ENCODE assay signal across 12 cellular contexts in genomic region chr16:88779406-88780099, GRCh38. TPM values are rescaled to one million over a fixed set of nuclear protein-coding genes. Genes with fewer than 3 reads are reported as not detected.
DNase-seq lines count a peak whose midpoint lies in the region; ATAC-seq and TF ChIP-seq lines count a peak whose summit lies in the region.
"Had no signal": no experiment of that assay in that cellular context is flagged by ENCODE, and none has a peak within 500 bp of the region (broad histone marks: within the 10 kb centered on the region; RNA-seq: fewer than 3 reads in every experiment).

No MANE protein-coding gene starts in this region.

- peak overlapping the region in 2 of 10 donors; percentile 66 to 67 for H3K4me3 Mint-ChIP-seq in naive thymus-derived CD4-positive, alpha-beta T cell

- peaks cover 15% of the 10 kb centered on the region for H3F3A ChIP-seq in GM23248 (ENCODE audit: insufficient read depth)

- CTCF ChIA-PET in naive thymus-derived CD4-positive, alpha-beta T cell (lab: Charles Lee), result interaction anchor here (0.6 to 3.4 kb wide), 5 partner anchors 34 to 928 kb away, joined by 3 to 17 read pairs (median 6); no protein-coding TSS in a partner anchor

- H3K4me1 ChIP-seq in BLaER1 treated with 17β-estradiol and CSF1 and Interleukin-3, amounts not matched to agents 10 nM and 100 nM, result peaks cover 88 to 96% (median 93%) of the 10 kb centered on the region in 10 experiments
- H3K4me1 ChIP-seq in KMS-11 (ENCODE audit: low read depth, poor library complexity, severe bottlenecking) (peaks cover 30% of the 10 kb centered on the region), GM23248 (ENCODE audit: insufficient read depth) (peaks cover 36% of the 10 kb centered on the region)
- peaks cover 48 to 50% of the 10 kb centered on the region in 2 donors for H3K4me1 ChIP-seq in naive thymus-derived CD4-positive, alpha-beta T cell (ENCODE audit: control insufficient read depth in 2 of 2, insufficient read depth in 2 of 2, low read length in 2 of 2)

- peaks cover 0 to 22% (median 5%) of the 10 kb centered on the region in 11 experiments; a peak in 10 of 22 replicates for H3K36me3 ChIP-seq in BLaER1 treated with 17β-estradiol and CSF1 and Interleukin-3, amounts not matched to agents 10 nM and 100 nM
- H3K36me3 ChIP-seq in KMS-11 (ENCODE audit: insufficient read depth), result no peaks in the 10 kb centered on the region
- H3K36me3 ChIP-seq in naive thymus-derived CD4-positive, alpha-beta T cell (ENCODE audit: control insufficient read depth in 2 of 3, insufficient read depth in 3 of 3, low read length in 3 of 3), result no peaks in the 10 kb centered on the region
- no peaks in the 10 kb centered on the region for H3K36me3 ChIP-seq in GM23248 (ENCODE audit: low read depth)
- H3K36me3 ChIP-seq: gastrocnemius medialis had no signal

- H3K27me3 Mint-ChIP-seq in naive thymus-derived CD4-positive, alpha-beta T cell, result no peaks in the 10 kb centered on the region

- no peaks in the 10 kb centered on the region for H3K27me3 ChIP-seq in BLaER1 treated with 17β-estradiol and CSF1 and Interleukin-3, amounts not matched to agents 10 nM and 100 nM
- no peaks in the 10 kb centered on the region for H3K27me3 ChIP-seq in KMS-11 (ENCODE audit: insufficient read depth, low read depth)
- no peaks in the 10 kb centered on the region for H3K27me3 ChIP-seq in naive thymus-derived CD4-positive, alpha-beta T cell (ENCODE audit: control insufficient read depth in 2 of 2, insufficient read depth in 2 of 2, low read length in 2 of 2)
- H3K27me3 ChIP-seq in GM23248 (replicated peaks; ENCODE audit: insufficient read depth), result no peaks in the 10 kb centered on the region

- DNase-seq in coronary artery (ENCODE audit: low spot score), result no peak
- no peak for DNase-seq in naive thymus-derived CD4-positive, alpha-beta T cell
- DNase-seq in GM23248, result no peak
- DNase-seq: gastrocnemius medialis, HCEC 1CT had no signal

- ATAC-seq in naive thymus-derived CD4-positive, alpha-beta T cell, result no peak
- ATAC-seq in HG03108 (IDR thresholded peaks at IDR 0.05; ENCODE audit: unreplicated experiment) (no peak), HG02852 (IDR thresholded peaks at IDR 0.05; ENCODE audit: unreplicated experiment) (no peak), GM21786 (IDR thresholded peaks at IDR 0.05; ENCODE audit: unreplicated experiment) (no peak)
- ATAC-seq: gastrocnemius medialis had no signal

- H3K36me3 Mint-ChIP-seq in naive thymus-derived CD4-positive, alpha-beta T cell, result peaks cover 0 to 3% (median 0%) of the 10 kb centered on the region in 5 donors

- no peak for TF ChIP-seq CTCF in KMS-11 (conservative IDR thresholded peaks at IDR 0.05; ENCODE audit: low read depth, low read length)
- no peak for TF ChIP-seq CTCF in coronary artery (IDR thresholded peaks at IDR 0.05)

- peak overlapping the region in 7 of 10 experiments; percentile 15 to 88 (median 41); a peak in 10 of 20 replicates for H3K4me3 ChIP-seq in BLaER1 treated with 17β-estradiol and CSF1 and Interleukin-3, amounts not matched to agents 10 nM and 100 nM
- H3K4me3 ChIP-seq in KMS-11 (IDR thresholded peaks at IDR 0.05; ENCODE audit: insufficient read depth, low read depth, low read length) (no peak overlapping the region), coronary artery (peak overlapping the region; percentile 19), GM23248 (no peak overlapping the region)
- no peak overlapping the region for H3K4me3 ChIP-seq in naive thymus-derived CD4-positive, alpha-beta T cell (ENCODE audit: low read length)
- H3K4me3 ChIP-seq: gastrocnemius medialis, psoas muscle had no signal

- peaks cover 32 to 54% (median 40%) of the 10 kb centered on the region in 7 donors for H3K4me1 Mint-ChIP-seq in naive thymus-derived CD4-positive, alpha-beta T cell

- no peak overlapping the region for H2AFZ ChIP-seq in KMS-11 (ENCODE audit: low read depth)
- no peak overlapping the region for H2AFZ ChIP-seq in GM23248

- peaks cover 69 to 99% (median 96%) of the 10 kb centered on the region in 11 experiments; a peak in 21 of 22 replicates for H4K20me1 ChIP-seq in BLaER1 treated with 17β-estradiol and CSF1 and Interleukin-3, amounts not matched to agents 10 nM and 100 nM
- H4K20me1 ChIP-seq in KMS-11 (ENCODE audit: insufficient read depth) (peaks cover 33% of the 10 kb centered on the region), GM23248 (ENCODE audit: insufficient read depth) (no peaks in the 10 kb centered on the region)

- intact Hi-C loops in naive thymus-derived CD4-positive, alpha-beta T cell (cut with micrococcal nuclease), result loop anchor here in 1 of 2 donors (2.0 to 10.0 kb wide), 2 partner anchors 325 to 437 kb away; partner anchors contain the start of genes ZFPM1 and ZNF778

- in situ Hi-C loops in GM23248 (cut with MboI), result no loop called here

- H3K9me3 ChIP-seq in BLaER1 treated with 17β-estradiol and CSF1 and Interleukin-3, amounts not matched to agents 10 nM and 100 nM (replicated peaks in 1 of 11), result no peaks in the 10 kb centered on the region
- no peaks in the 10 kb centered on the region for H3K9me3 ChIP-seq in naive thymus-derived CD4-positive, alpha-beta T cell (ENCODE audit: control insufficient read depth in 2 of 3, low read length in 3 of 3)
- no peaks in the 10 kb centered on the region for H3K9me3 ChIP-seq in GM23248 (ENCODE audit: low read depth)
- H3K9me3 ChIP-seq: gastrocnemius medialis, psoas muscle had no signal

- H3K9ac ChIP-seq in BLaER1 treated with 17β-estradiol and CSF1 and Interleukin-3, amounts not matched to agents 10 nM and 100 nM, result peak overlapping the region; percentile 57 to 94 (median 86); a peak in 21 of 22 replicates
- peak overlapping the region; percentile 91; the same call in 1 of the 2 replicates for H3K9ac ChIP-seq in KMS-11
- no peak overlapping the region for H3K9ac ChIP-seq in GM23248

- H3K27ac ChIP-seq in BLaER1 treated with 17β-estradiol and CSF1 and Interleukin-3, amounts not matched to agents 10 nM and 100 nM, result peak overlapping the region in 10 of 11 experiments; percentile 14 to 92 (median 62); a peak in 20 of 22 replicates
- H3K27ac ChIP-seq in KMS-11 (peak overlapping the region; percentile 98; the same call in 1 of the 2 replicates), coronary artery (peak overlapping the region in 1 of 2 donors; percentile 35), GM23248 (no peak overlapping the region)
- peak overlapping the region; percentile 72 for H3K27ac ChIP-seq in naive thymus-derived CD4-positive, alpha-beta T cell (ENCODE audit: low read depth, low read length)
- H3K27ac ChIP-seq: gastrocnemius medialis, psoas muscle had no signal

- WGBS in GM23248 (ENCODE audit: low coverage in 1 of 2, low lambda C conversion rate in 2 of 2, missing lambda C conversion rate in 2 of 2), 2 experiments, result 86 to 88% methylated on average over 19 to 32 of the region's 32 CpGs

- peak overlapping the region in 7 of 9 donors; percentile 36 to 95 (median 89) for H3K27ac Mint-ChIP-seq in naive thymus-derived CD4-positive, alpha-beta T cell

- H3K9me2 ChIP-seq in GM23248 (ENCODE audit: insufficient read depth), result no peaks in the 10 kb centered on the region

- peak overlapping the region; percentile 95 to 100 (median 99) for H3K4me2 ChIP-seq in BLaER1 treated with 17β-estradiol and CSF1 and Interleukin-3, amounts not matched to agents 10 nM and 100 nM
- peak overlapping the region; percentile 99; the same call in 1 of the 2 replicates for H3K4me2 ChIP-seq in KMS-11
- no peak overlapping the region for H3K4me2 ChIP-seq in GM23248 (ENCODE audit: unreplicated experiment)

- POLR2A ChIA-PET in naive thymus-derived CD4-positive, alpha-beta T cell (lab: Charles Lee), result interaction anchor here (0.7 to 7.5 kb wide), 7 partner anchors 8 to 78 kb away, joined by 3 to 71 read pairs (median 13); partner anchors contain the start of gene APRT

- H3K79me2 ChIP-seq in KMS-11 (ENCODE audit: insufficient read depth, low read depth), result peaks cover 100% of the 10 kb centered on the region
- H3K79me2 ChIP-seq in GM23248 (ENCODE audit: insufficient read depth), result peaks cover 97% of the 10 kb centered on the region

- no peaks in the 10 kb centered on the region for H3K9me3 Mint-ChIP-seq in naive thymus-derived CD4-positive, alpha-beta T cell
- H3K9me3 Mint-ChIP-seq: activated T-helper 1 cell treated with anti-CD3 and anti-CD28 coated beads, Interleukin-12 subunit alpha, Interleukin-12 subunit beta, Interleukin-2, Interleukin-4 antibody, amounts not matched to agents 30 ng/mL and 10 ng/mL and 1 ng/mL, durations not matched to agents 14 hours and 24 hours and 36 hours had no signal

RNA-seq across cellular contexts. Expression of gene PIEZO1, which starts 5.5 kb away (rescaled TPM):
- 100 to 1,000 TPM in 4 of 5 experiments, 10 to 100 TPM in 1; 84.5 to 237 (median 124) TPM for total RNA-seq in naive thymus-derived CD4-positive, alpha-beta T cell
- polyA plus RNA-seq in naive thymus-derived CD4-positive, alpha-beta T cell, result 10 to 100 TPM in 1 of 2 donors, 1 to 10 TPM in 1; 3.6 to 12.2 TPM
- total RNA-seq in GM23248 (2014; rRNA removed; shearing (Covaris generic)), result 223 and 294 TPM in 2 replicates
- polyA plus RNA-seq in GM23248 (2016; fragmentation: Nextera tagmentation; extraction: Ambion mirVana), result 89.7 and 95.3 TPM in 2 replicates

RNA-seq across cellular contexts. Expression of gene CDT1, which starts 24.0 kb away (rescaled TPM):
- total RNA-seq in naive thymus-derived CD4-positive, alpha-beta T cell, result 10 to 100 TPM in 1 of 5 experiments, 1 to 10 TPM in 1, under 1 TPM in 2, not detected in 1; 0.35 to 79.2 (median 1.6) TPM
- under 1 TPM; 0.09 to 0.19 TPM for polyA plus RNA-seq in naive thymus-derived CD4-positive, alpha-beta T cell
- total RNA-seq in GM23248 (2014; rRNA removed; shearing (Covaris generic)), result 11.3 and 14.2 TPM in 2 replicates
- 5.4 and 5.9 TPM in 2 replicates for polyA plus RNA-seq in GM23248 (2016; fragmentation: Nextera tagmentation; extraction: Ambion mirVana)

RNA-seq across cellular contexts. Expression of gene APRT, which starts 32.2 kb away (rescaled TPM):
- total RNA-seq in naive thymus-derived CD4-positive, alpha-beta T cell, result 100 to 1,000 TPM; 134 to 178 (median 161) TPM
- polyA plus RNA-seq in naive thymus-derived CD4-positive, alpha-beta T cell, result 100 to 1,000 TPM; 446 to 513 TPM
- 105 and 150 TPM in 2 replicates for total RNA-seq in GM23248 (2014; rRNA removed; shearing (Covaris generic))
- polyA plus RNA-seq in GM23248 (2016; fragmentation: Nextera tagmentation; extraction: Ambion mirVana), result 224 and 226 TPM in 2 replicates

Comparison
In these comparisons a context has a peak if more than half of its experiments do, and no peak if none do; other contexts are left out.
1. H3K4me3 ChIP-seq: peak in BLaER1 treated with 17β-estradiol and CSF1 and Interleukin-3, amounts not matched to agents 10 nM and 100 nM (7 of 10) and coronary artery (single experiment); none in KMS-11 (single experiment), naive thymus-derived CD4-positive, alpha-beta T cell (single experiment) and GM23248 (single experiment).